9 cellular contexts compared by ENCODE assay signal in genomic region chr5:138138949-138139775, GRCh38. TPM values are rescaled to one million over a fixed set of nuclear protein-coding genes. Genes with fewer than 3 reads are reported as not detected.
DNase-seq lines count a peak whose midpoint lies in the region; ATAC-seq and TF ChIP-seq lines count a peak whose summit lies in the region.
"Had no signal": no experiment of that assay in that cellular context is flagged by ENCODE, and none has a peak within 500 bp of the region (broad histone marks: within the 10 kb centered on the region; RNA-seq: fewer than 3 reads in every experiment).

Gene NME5, minus strand, starts transcription at chr5:138139428. Its CDS starts 648 bp downstream, at chr5:138138780.

- DNase-seq in ACHN (peak; percentile 60), NCI-H69 (lab: John Stamatoyannopoulos, UW) (peak; percentile 90), endothelial cell (ENCODE audit: low spot score) (peak; percentile 62), lung (ENCODE audit: low spot score) (peak; percentile 76), testis (peak; percentile 90), NCI-H1694 (lab: John Stamatoyannopoulos, UW) (no peak)

- 7 to 9% methylated on average over 31 of the region's 31 CpGs for WGBS in lung, 2 donors
- WGBS in testis, 2 donors: 8 to 12% methylated on average over 16 to 31 of the region's 31 CpGs

- H3K27me3 ChIP-seq in lung (ENCODE audit: control insufficient read depth, insufficient read depth): no peaks in the 10 kb centered on the region
- no peaks in the 10 kb centered on the region for H3K27me3 ChIP-seq in testis

- no peaks in the 10 kb centered on the region for H3K36me3 ChIP-seq in lung (ENCODE audit: control insufficient read depth in 2 of 2, insufficient read depth in 2 of 2, low read length in 2 of 2)
- H3K36me3 ChIP-seq in testis (ENCODE audit: low read depth, missing control alignments): no peaks in the 10 kb centered on the region

- H3K4me1 Mint-ChIP-seq in endothelial cell (ENCODE audit: unreplicated experiment): no peaks in the 10 kb centered on the region
- H3K4me1 Mint-ChIP-seq: activated naive CD4-positive, alpha-beta T cell treated with anti-CD3 and anti-CD28 coated beads, Interleukin-2, amount 50 U/mL, for 24 hours had no signal

- ATAC-seq in GM21423 (IDR thresholded peaks at IDR 0.05; ENCODE audit: unreplicated experiment) (peak; percentile 46), lung (ENCODE audit: insufficient read depth, low FRiP score) (peak; percentile 77), GM18909 (IDR thresholded peaks at IDR 0.05; ENCODE audit: poor library complexity, unreplicated experiment) (no peak)

- TF ChIP-seq CTCF in endothelial cell (IDR thresholded peaks at IDR 0.05; ENCODE audit: unreplicated experiment): no peak
- TF ChIP-seq CTCF in lung (IDR thresholded peaks at IDR 0.05; ENCODE audit: control extremely low read depth, extremely low read depth): no peak
- no peak for TF ChIP-seq CTCF in testis (IDR thresholded peaks at IDR 0.05)

- peak within 1 kb of the TSS; percentile 89 for H3K4me3 Mint-ChIP-seq in endothelial cell (ENCODE audit: unreplicated experiment)
- H3K4me3 Mint-ChIP-seq: activated naive CD4-positive, alpha-beta T cell treated with anti-CD3 and anti-CD28 coated beads, Interleukin-2, amount 50 U/mL, for 24 hours had no signal

- no peaks in the 10 kb centered on the region for H3K9me3 Mint-ChIP-seq in endothelial cell (ENCODE audit: unreplicated experiment)
- H3K9me3 Mint-ChIP-seq: activated naive CD4-positive, alpha-beta T cell treated with anti-CD3 and anti-CD28 coated beads, Interleukin-2, amount 50 U/mL, for 24 hours had no signal

- peaks cover 2% of the 10 kb centered on the region for H3K27me3 Mint-ChIP-seq in endothelial cell (ENCODE audit: unreplicated experiment)

- peaks cover 0 to 2% of the 10 kb centered on the region in 2 donors for H3K4me1 ChIP-seq in lung (ENCODE audit: control insufficient read depth in 2 of 2, insufficient read depth in 2 of 2, low read length in 2 of 2)
- H3K4me1 ChIP-seq in testis: no peaks in the 10 kb centered on the region

- intact Hi-C loops in testis (cut with DNase I; ENCODE audit: low total_unique reads): loop anchor here (10.0 kb wide), 2 partner anchors 54 to 104 kb away; partner anchors contain the start of genes FAM13B and WNT8A

- no peaks in the 10 kb centered on the region for H3K36me3 Mint-ChIP-seq in endothelial cell (ENCODE audit: low read depth, unreplicated experiment)

- H3K9me3 ChIP-seq in lung (ENCODE audit: control insufficient read depth in 2 of 2, insufficient read depth in 1 of 2, low read length in 1 of 2): no peaks in the 10 kb centered on the region
- no peaks in the 10 kb centered on the region for H3K9me3 ChIP-seq in testis

- in situ Hi-C loops in ACHN (cut with HindIII; ENCODE audit: low pct_ligation_motif_present, low pct_unique_long_range_greater_than_20kb, low sequenced_read_pairs): no loop called here

- no peak for TF ChIP-seq POLR2A in testis (IDR thresholded peaks at IDR 0.05)

- H3K4me3 ChIP-seq in lung (peak within 1 kb of the TSS; percentile 54), testis (peak within 1 kb of the TSS; percentile 67 to 76)

- H3K27ac Mint-ChIP-seq in endothelial cell (ENCODE audit: unreplicated experiment): no peak within 1 kb of the TSS
- H3K27ac Mint-ChIP-seq: activated naive CD4-positive, alpha-beta T cell treated with anti-CD3 and anti-CD28 coated beads, Interleukin-2, amount 50 U/mL, for 24 hours had no signal

- no peak within 1 kb of the TSS for H3K27ac ChIP-seq in lung (ENCODE audit: low read depth in 1 of 2, low read length in 1 of 2)
- peak within 1 kb of the TSS in 1 of 2 donors; percentile 5 for H3K27ac ChIP-seq in testis

RNA-seq across cellular contexts. Expression of gene NME5, which starts in this region (rescaled TPM):
- total RNA-seq in endothelial cell (ENCODE audit: unreplicated experiment) (0.82 TPM), lung (10 to 100 TPM; 13.5 to 15.8 TPM), testis (10 to 100 TPM; 22.4 to 35.1 TPM)
- polyA plus RNA-seq in lung (10 to 100 TPM in 1 of 2 donors, 1 to 10 TPM in 1; 9.6 to 12.2 TPM), testis (ENCODE audit: insufficient read depth, low read depth, low replicate concordance) (129 TPM)

Comparison
In these comparisons a context has a peak if more than half of its experiments do, and no peak if none do; other contexts are left out.
1. Peak in DNase-seq in endothelial cell; RNA of the gene not detected or under 1 TPM.